1 cellular context compared by ENCODE assay signal in genomic region chr17:9322298-9322697, GRCh38.
TF ChIP-seq lines count a peak whose summit lies in the region.

No MANE protein-coding gene starts in this region.

TF ChIP-seq in K562, 482 proteins besides CTCF, POLR2A, EP300 and RAD21 (continued from another document):
- TF ChIP-seq MGA (IDR thresholded peaks at IDR 0.05) (no peak), GTF2F1 (IDR thresholded peaks at IDR 0.05; ENCODE audit: low read depth, low read length) (no peak), THRA (IDR thresholded peaks at IDR 0.05) (no peak), HINFP (tag; conservative IDR thresholded peaks at IDR 0.05; ENCODE audit: low read depth) (no peak), NCOA2 (IDR thresholded peaks at IDR 0.05; ENCODE audit: partially characterized antibody in 2 of 2) (no peak), RHOXF2B (CRISPR knock-in tag; conservative IDR thresholded peaks at IDR 0.05) (no peak), HMG20B (CRISPR knock-in tag; IDR thresholded peaks at IDR 0.05) (no peak), NFYB (IDR thresholded peaks at IDR 0.05; ENCODE audit: extremely low read depth, insufficient read length) (no peak), JUN (IDR thresholded peaks at IDR 0.05; ENCODE audit: borderline replicate concordance, low read depth, low read length) (no peak), JUN (CRISPR knock-in tag; IDR thresholded peaks at IDR 0.05; ENCODE audit: borderline replicate concordance) (no peak), PREB (CRISPR knock-in tag; IDR thresholded peaks at IDR 0.05) (no peak)
